10 cellular contexts compared by ENCODE assay signal in genomic region chr10:60048146-60048545, GRCh38.
DNase-seq lines count a peak whose midpoint lies in the region; ATAC-seq, FAIRE-seq and TF ChIP-seq lines count a peak whose summit lies in the region.
"Had no signal": no experiment of that assay in that cellular context is flagged by ENCODE, and none has a peak within 500 bp of the region (broad histone marks: within the 10 kb centered on the region; RNA-seq: fewer than 3 reads in every experiment).

No MANE protein-coding gene starts in this region.

- H3K27ac ChIP-seq in esophagus muscularis mucosa (replicated peaks in 1 of 4) (no peak overlapping the region), pancreas (no peak overlapping the region)
- H3K27ac ChIP-seq: KMS-11 had no signal

- no peak for TF ChIP-seq EP300 in esophagus muscularis mucosa (IDR thresholded peaks at IDR 0.05)

- H3K4me1 ChIP-seq in esophagus muscularis mucosa (peaks cover 0 to 17% (median 13%) of the 10 kb centered on the region in 4 donors), pancreas (peaks cover 6 to 8% (median 8%) of the 10 kb centered on the region in 3 donors)

- intact Hi-C loops in esophagus muscularis mucosa (cut with DNase I) (loop anchor here (5.0 to 10.0 kb wide), 2 partner anchors 183 to 421 kb away; no protein-coding TSS in a partner anchor), pancreas (cut with DNase I) (loop anchor here in 1 of 3 donors (5.0 kb wide), 1 partner anchor 421 kb away; no protein-coding TSS in a partner anchor)

- TF ChIP-seq CTCF in GM06990 (IDR thresholded peaks at IDR 0.05; ENCODE audit: insufficient read depth, low read length, poor library complexity, severe bottlenecking) (peak; percentile 9), esophagus muscularis mucosa (IDR thresholded peaks at IDR 0.05) (peak; percentile 42 to 56 (median 46)), pancreas (IDR thresholded peaks at IDR 0.05) (no peak)

- H3K27me3 ChIP-seq in GM06990 (replicated peaks; ENCODE audit: control insufficient read depth, insufficient read depth, low read length): no peaks in the 10 kb centered on the region
- H3K27me3 ChIP-seq in esophagus muscularis mucosa: no peaks in the 10 kb centered on the region
- no peaks in the 10 kb centered on the region for H3K27me3 ChIP-seq in pancreas

- H3K36me3 ChIP-seq in GM06990 (ENCODE audit: control insufficient read depth, insufficient read depth, low read length) (no peaks in the 10 kb centered on the region), esophagus muscularis mucosa (no peaks in the 10 kb centered on the region), pancreas (no peaks in the 10 kb centered on the region)

- FAIRE-seq in pancreas (lab: Jason Lieb, UNC): no peak

- ATAC-seq in pancreas: peak in 3 of 4 donors; percentile 63 to 88 (median 79)
- no peak for ATAC-seq in GM21515 (IDR thresholded peaks at IDR 0.05; ENCODE audit: unreplicated experiment)
- ATAC-seq in HG02870 (IDR thresholded peaks at IDR 0.05; ENCODE audit: unreplicated experiment): no peak
- no peak for ATAC-seq in GM19324 (IDR thresholded peaks at IDR 0.05; ENCODE audit: low FRiP score, unreplicated experiment)
- no peak for ATAC-seq in GM18873 (IDR thresholded peaks at IDR 0.05; ENCODE audit: low FRiP score, unreplicated experiment)

- no peak for TF ChIP-seq POLR2A in esophagus muscularis mucosa (IDR thresholded peaks at IDR 0.05; ENCODE audit: low read depth)

- DNase-seq in GM06990 (ENCODE audit: extremely low read depth, insufficient read length) (no peak), NCI-H748 treated with DMSO at 0.1 percent for 48 hours (lab: John Stamatoyannopoulos, UW) (peak; percentile 2), esophagus muscularis mucosa (ENCODE audit: extremely low spot score) (no peak), pancreas (peak in 2 of 6 donors; percentile 19 to 26)
- DNase-seq: aorta had no signal

- H3K9me3 ChIP-seq in esophagus muscularis mucosa: no peaks in the 10 kb centered on the region
- H3K9me3 ChIP-seq in pancreas: no peaks in the 10 kb centered on the region

- H3K4me3 ChIP-seq in GM06990 (replicated peaks; ENCODE audit: low read depth, low read length) (no peak overlapping the region), esophagus muscularis mucosa (no peak overlapping the region), pancreas (no peak overlapping the region)

Comparison
In these comparisons a context has a peak if more than half of its experiments do, and no peak if none do; other contexts are left out.
1. CTCF ChIP-seq: peak in GM06990 (single experiment) and esophagus muscularis mucosa (3 of 3); none in pancreas (0 of 4).
2. ATAC-seq: peak in pancreas (3 of 4); none in GM21515 (single experiment), HG02870 (single experiment), GM19324 (single experiment) and GM18873 (single experiment).